ENCODE assay signal across 22 cellular contexts in genomic region chr6:96812077-96812703, GRCh38. TPM values are rescaled to one million over a fixed set of nuclear protein-coding genes. Genes with fewer than 3 reads are reported as not detected.
DNase-seq lines count a peak whose midpoint lies in the region; ATAC-seq and TF ChIP-seq lines count a peak whose summit lies in the region.
"Had no signal": no experiment of that assay in that cellular context is flagged by ENCODE, and none has a peak within 500 bp of the region (broad histone marks: within the 10 kb centered on the region; RNA-seq: fewer than 3 reads in every experiment).

No MANE protein-coding gene starts in this region.

- H3K27ac ChIP-seq in effector memory CD4-positive, alpha-beta T cell (ENCODE audit: insufficient read depth, low read length, poor library complexity, severe bottlenecking) = no peak overlapping the region
- H3K27ac ChIP-seq: ascending aorta, prostate gland, spleen, thoracic aorta had no signal

- no peaks in the 10 kb centered on the region for H3K27me3 ChIP-seq in effector memory CD4-positive, alpha-beta T cell (replicated peaks; ENCODE audit: control insufficient read depth, insufficient read depth, low read length, poor library complexity, severe bottlenecking)
- H3K27me3 ChIP-seq: ascending aorta, spleen had no signal

- H3K36me3 ChIP-seq in effector memory CD4-positive, alpha-beta T cell (ENCODE audit: control insufficient read depth, insufficient read depth, low read length) = no peaks in the 10 kb centered on the region
- H3K36me3 ChIP-seq: ascending aorta, prostate gland, spleen, thoracic aorta had no signal

- no peaks in the 10 kb centered on the region for H3K9me3 ChIP-seq in effector memory CD4-positive, alpha-beta T cell (ENCODE audit: control insufficient read depth, low read length)
- H3K9me3 ChIP-seq: ascending aorta, Caco-2, prostate gland, spleen, thoracic aorta had no signal

- peak overlapping the region; percentile 90 for H3K27ac Mint-ChIP-seq in mesothelial cell of epicardium

- no peak overlapping the region for H3K4me3 ChIP-seq in astrocyte of the spinal cord (ENCODE audit: low read depth, low read length)
- no peak overlapping the region for H3K4me3 ChIP-seq in effector memory CD4-positive, alpha-beta T cell (ENCODE audit: insufficient read depth, low read depth, low read length, poor library complexity, severe bottlenecking)
- H3K4me3 ChIP-seq: ascending aorta, prostate gland, spleen, thoracic aorta had no signal

- no peaks in the 10 kb centered on the region for H3K27me3 Mint-ChIP-seq in mesothelial cell of epicardium (ENCODE audit: low read depth)

- H3K4me1 ChIP-seq in effector memory CD4-positive, alpha-beta T cell (ENCODE audit: control insufficient read depth, insufficient read depth, low read length, poor library complexity, severe bottlenecking) = no peaks in the 10 kb centered on the region
- H3K4me1 ChIP-seq: prostate gland, spleen had no signal

- no peaks in the 10 kb centered on the region for H3K36me3 Mint-ChIP-seq in mesothelial cell of epicardium

- DNase-seq in astrocyte of the spinal cord (ENCODE audit: low read depth, low spot score) (peak; percentile 54), mesothelial cell of epicardium (ENCODE audit: low spot score in 2 of 2, unreplicated experiment in 2 of 2) (no peak), RKO (ENCODE audit: low spot score) (no peak), GM13977 (ENCODE audit: low spot score) (no peak)
- DNase-seq in effector memory CD4-positive, alpha-beta T cell = no peak
- no peak for DNase-seq in activated CD8-positive, alpha-beta memory T cell treated with anti-CD3 and anti-CD28 coated beads, Interleukin-2, amount 50 U/mL, for 4 hours
- DNase-seq: activated CD4-positive, alpha-beta T cell treated with anti-CD3 and anti-CD28 coated beads for 4 hours; activated gamma-delta T cell; AML-193; Caco-2; dermis blood vessel endothelial cell; erythroblast; NCI-H1092; NCI-H526 treated with DMSO at 0.1 percent for 48 hours; PC-3; spleen had no signal

- ATAC-seq in GM18511 (IDR thresholded peaks at IDR 0.05; ENCODE audit: unreplicated experiment) = peak; percentile 58
- peak; percentile 32 for ATAC-seq in HG03175 (IDR thresholded peaks at IDR 0.05; ENCODE audit: unreplicated experiment)
- ATAC-seq: PC-3 had no signal

- TF ChIP-seq CTCF in astrocyte of the spinal cord (IDR thresholded peaks at IDR 0.05; ENCODE audit: low read depth, low read length) (no peak), mesothelial cell of epicardium (IDR thresholded peaks at IDR 0.05; ENCODE audit: unreplicated experiment) (no peak), GM13977 (IDR thresholded peaks at IDR 0.05; ENCODE audit: extremely low read depth, insufficient read depth, missing control alignments) (no peak)

- peaks cover 70% of the 10 kb centered on the region for H3K4me1 Mint-ChIP-seq in mesothelial cell of epicardium

- peaks cover 3% of the 10 kb centered on the region for H3K9me3 Mint-ChIP-seq in mesothelial cell of epicardium

- in situ Hi-C loops in astrocyte of the spinal cord (cut with HindIII; ENCODE audit: low sequenced_read_pairs) (no loop called here), GM13977 (cut with MboI; ENCODE audit: low pct_unique_long_range_greater_than_20kb, low sequenced_read_pairs, unreplicated experiment) (no loop called here)

- no peak overlapping the region for H3K4me3 Mint-ChIP-seq in mesothelial cell of epicardium

RNA-seq across cellular contexts. Expression of gene GPR63, which starts 25.1 kb away (rescaled TPM):
- total RNA-seq in mesothelial cell of epicardium = 17.5 to 18.5 TPM (median 17.9 TPM) in 3 replicates
- total RNA-seq: G401 had no signal
